ENCODE assay signal across 1 cellular context in the genomic region with DNA sequence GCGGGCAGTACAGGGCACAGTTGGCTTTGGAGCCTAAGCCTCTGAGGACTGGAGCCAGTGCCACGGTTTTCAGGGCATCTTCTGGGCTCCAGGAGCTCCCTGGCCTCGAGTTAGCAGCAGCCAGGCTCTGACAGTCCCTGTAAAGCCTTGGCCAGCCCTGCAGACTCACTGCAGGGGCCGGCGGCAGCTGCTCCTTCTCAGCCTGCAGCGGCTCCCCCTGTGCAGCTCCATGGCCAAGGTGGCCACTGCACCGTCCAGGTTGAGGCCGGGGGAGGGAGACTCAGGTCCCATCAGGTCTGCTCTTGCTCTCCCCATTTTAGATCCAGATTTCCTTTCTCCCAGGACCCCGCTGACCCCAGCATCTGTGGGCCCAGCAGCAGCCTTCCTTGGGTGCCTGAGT.
TF ChIP-seq lines count a peak whose summit lies in the region.

No MANE protein-coding gene starts in this region.

TF ChIP-seq in H1, 55 proteins besides CTCF, POLR2A, EP300 and RAD21:
- TF ChIP-seq EZH2 (IDR thresholded peaks at IDR 0.05; ENCODE audit: low read depth, low read length, severe bottlenecking): no peak
- no peak for TF ChIP-seq BACH1 (IDR thresholded peaks at IDR 0.05; ENCODE audit: low read length)
- no peak for TF ChIP-seq SIN3A (conservative IDR thresholded peaks at IDR 0.05 in 1 of 2, IDR thresholded peaks at IDR 0.05 in 1 of 2; ENCODE audit: low read depth in 1 of 2, low read length in 2 of 2)
- no peak for TF ChIP-seq TCF12 (IDR thresholded peaks at IDR 0.05; ENCODE audit: low read depth, low read length)
